Comparison of ENCODE assay signal across 9 cellular contexts in genomic region chr12:120496353-120497340, GRCh38. TPM values are rescaled to one million over a fixed set of nuclear protein-coding genes. Genes with fewer than 3 reads are reported as not detected.
DNase-seq lines count a peak whose midpoint lies in the region; ATAC-seq, FAIRE-seq and TF ChIP-seq lines count a peak whose summit lies in the region.
"Had no signal": no experiment of that assay in that cellular context is flagged by ENCODE, and none has a peak within 500 bp of the region (broad histone marks: within the 10 kb centered on the region; RNA-seq: fewer than 3 reads in every experiment).

No MANE protein-coding gene starts in this region.

- peaks cover 3 to 8% of the 10 kb centered on the region in 2 donors for H3K4me1 ChIP-seq in kidney (ENCODE audit: control insufficient read depth in 1 of 2, insufficient read depth in 1 of 2, low read depth in 1 of 2, low read length in 2 of 2)

- no peaks in the 10 kb centered on the region for H3K9me3 ChIP-seq in kidney (ENCODE audit: control insufficient read depth in 1 of 2, low read length in 2 of 2)

- H3K9ac ChIP-seq in kidney (ENCODE audit: low read length in 2 of 2) = peak overlapping the region; percentile 65 to 88

- peaks cover 0 to 20% of the 10 kb centered on the region in 2 donors for H3K36me3 ChIP-seq in kidney (ENCODE audit: control insufficient read depth in 1 of 2, insufficient read depth in 2 of 2, low read length in 2 of 2)

- no peak for FAIRE-seq in kidney (lab: Jason Lieb, UNC)
- FAIRE-seq: colon had no signal

- peak overlapping the region; percentile 91 to 92 for H3K27ac ChIP-seq in kidney (ENCODE audit: low read depth in 2 of 2, low read length in 2 of 2)

- ATAC-seq in GM21367 (IDR thresholded peaks at IDR 0.05; ENCODE audit: unreplicated experiment) (peak; percentile 21), GM21360 (IDR thresholded peaks at IDR 0.05; ENCODE audit: unreplicated experiment) (no peak)

- intact Hi-C loops in kidney (cut with DNase I) = no loop called here

- DNase-seq in CMK (ENCODE audit: low read depth) (peak; percentile 71), M059J (ENCODE audit: low read depth) (peak; percentile 50), kidney (peak; percentile 90)
- peak; percentile 41 for DNase-seq in central memory CD4-positive, alpha-beta T cell
- DNase-seq in stimulated activated CD4-positive, alpha-beta T cell treated with anti-CD3 and anti-CD28 coated beads, Interleukin-12 subunit alpha, Interleukin-12 subunit beta, amount 100 ng/mL, for 48 hours (ENCODE audit: low read depth in 2 of 3, low spot score in 1 of 3) = peak; percentile 6 to 28 (median 11)

- H3K4me3 ChIP-seq in WI38 (ENCODE audit: low read depth, low read length) (peak overlapping the region; percentile 91), kidney (ENCODE audit: low read length in 2 of 2) (peak overlapping the region; percentile 78 to 89)

- TF ChIP-seq CTCF in WI38 (IDR thresholded peaks at IDR 0.05; ENCODE audit: low read depth, low read length) (no peak), kidney (IDR thresholded peaks at IDR 0.05; ENCODE audit: borderline replicate concordance, extremely low read depth, insufficient read depth) (no peak)

RNA-seq across cellular contexts. Expression of gene DYNLL1, which starts 0.7 kb away (rescaled TPM):
- total RNA-seq in M059J (2014; rRNA removed; shearing (Covaris generic)) = 529 and 605 TPM in 2 replicates
- 258 TPM for total RNA-seq in kidney
- polyA plus RNA-seq in kidney (ENCODE audit: insufficient read depth, low read depth, low replicate concordance) = 757 TPM

RNA-seq across cellular contexts. Expression of gene SRSF9, which starts 27.1 kb away (rescaled TPM):
- total RNA-seq in M059J (2014; rRNA removed; shearing (Covaris generic)) = 197 and 267 TPM in 2 replicates
- total RNA-seq in kidney = 144 TPM
- 151 TPM for polyA plus RNA-seq in kidney (ENCODE audit: insufficient read depth, low read depth, low replicate concordance)

RNA-seq across cellular contexts. Expression of gene COQ5, which starts 32.3 kb away (rescaled TPM):
- 34.4 and 39.3 TPM in 2 replicates for total RNA-seq in M059J (2014; rRNA removed; shearing (Covaris generic))
- 26.5 TPM for total RNA-seq in kidney
- polyA plus RNA-seq in kidney (ENCODE audit: insufficient read depth, low read depth, low replicate concordance) = 60.8 TPM

RNA-seq across cellular contexts. Expression of gene RNF10, which starts 37.5 kb away (rescaled TPM):
- total RNA-seq in M059J (2014; rRNA removed; shearing (Covaris generic)) = 94.1 and 135 TPM in 2 replicates
- 229 TPM for total RNA-seq in kidney
- 220 TPM for polyA plus RNA-seq in kidney (ENCODE audit: insufficient read depth, low read depth, low replicate concordance)

RNA-seq across cellular contexts. Expression of gene GATC, which starts 50.4 kb away (rescaled TPM):
- total RNA-seq in M059J (2014; rRNA removed; shearing (Covaris generic)) = 12.6 and 22.3 TPM in 2 replicates
- 39.4 TPM for total RNA-seq in kidney
- 13.7 TPM for polyA plus RNA-seq in kidney (ENCODE audit: insufficient read depth, low read depth, low replicate concordance)

Comparison
In these comparisons a context has a peak if more than half of its experiments do, and no peak if none do; other contexts are left out.
1. DNase-seq: peak in every context shown above with its lines; median percentile 90 in kidney; 71 in CMK; 50 in M059J; 41 in central memory CD4-positive, alpha-beta T cell; 11 in stimulated activated CD4-positive, alpha-beta T cell treated with anti-CD3 and anti-CD28 coated beads, Interleukin-12 subunit alpha, Interleukin-12 subunit beta, amount 100 ng/mL, for 48 hours.